18 cellular contexts compared by ENCODE assay signal in genomic region chr6:169978615-169979161, GRCh38.
DNase-seq lines count a peak whose midpoint lies in the region; ATAC-seq and TF ChIP-seq lines count a peak whose summit lies in the region.
"Had no signal": no experiment of that assay in that cellular context is flagged by ENCODE, and none has a peak within 500 bp of the region (broad histone marks: within the 10 kb centered on the region; RNA-seq: fewer than 3 reads in every experiment).

No MANE protein-coding gene starts in this region.

- ATAC-seq in left lung (no peak), GM21526 (IDR thresholded peaks at IDR 0.05; ENCODE audit: low FRiP score, unreplicated experiment) (no peak)
- ATAC-seq: A549 had no signal

- peaks cover 0 to 16% of the 10 kb centered on the region in 2 donors for H3K27me3 ChIP-seq in breast epithelium
- H3K27me3 ChIP-seq in left lung, result peaks cover 10 to 84% of the 10 kb centered on the region in 2 donors
- H3K27me3 ChIP-seq in suprapubic skin, result peaks cover 26% of the 10 kb centered on the region
- H3K27me3 ChIP-seq: thyroid gland had no signal

- H3K4me3 ChIP-seq in breast epithelium, result no peak overlapping the region
- H3K4me3 ChIP-seq in left lung, result no peak overlapping the region
- no peak overlapping the region for H3K4me3 ChIP-seq in suprapubic skin
- H3K4me3 ChIP-seq: A549, thyroid gland had no signal

- TF ChIP-seq EP300 in suprapubic skin (IDR thresholded peaks at IDR 0.05), result no peak

- no peak for TF ChIP-seq CTCF in breast epithelium (IDR thresholded peaks at IDR 0.05)
- TF ChIP-seq CTCF in left lung (IDR thresholded peaks at IDR 0.05), result no peak
- no peak for TF ChIP-seq CTCF in suprapubic skin (IDR thresholded peaks at IDR 0.05)

- H3K9me3 ChIP-seq in breast epithelium (no peaks in the 10 kb centered on the region), left lung (no peaks in the 10 kb centered on the region), suprapubic skin (no peaks in the 10 kb centered on the region)
- H3K9me3 ChIP-seq: A549, SK-N-SH, thyroid gland had no signal

- DNase-seq in NCI-H2171 treated with DMSO at 0.1 percent for 48 hours (lab: John Stamatoyannopoulos, UW), result peak; percentile 41
- DNase-seq in NCI-H2171 (lab: John Stamatoyannopoulos, UW), result no peak
- DNase-seq in breast epithelium (ENCODE audit: low spot score in 2 of 2), result peak; percentile 41 to 49
- DNase-seq in left lung, result peak; percentile 30 to 75
- peak; percentile 78 to 82 for DNase-seq in suprapubic skin (ENCODE audit: low spot score in 2 of 2)
- no peak for DNase-seq in kidney glomerular epithelial cell (lab: John Stamatoyannopoulos, UW)
- DNase-seq in KBM-7, result no peak
- DNase-seq: activated CD4-positive, alpha-beta T cell treated with anti-CD3 and anti-CD28 coated beads, Interleukin-2, amount 10 ng/mL, durations not matched to agents 24 days and 14 days; central memory CD4-positive, alpha-beta T cell; effector memory CD4-positive, alpha-beta T cell; KG1; mesendoderm; NCI-H1417; NCI-H226; SK-N-SH; thyroid gland had no signal

- H3K36me3 ChIP-seq in breast epithelium (no peaks in the 10 kb centered on the region), left lung (no peaks in the 10 kb centered on the region), suprapubic skin (no peaks in the 10 kb centered on the region)
- H3K36me3 ChIP-seq: thyroid gland had no signal

- H3K27ac ChIP-seq in breast epithelium, result peak overlapping the region in 1 of 2 donors; percentile 58
- peak overlapping the region in 1 of 2 donors; percentile 31 for H3K27ac ChIP-seq in left lung
- peak overlapping the region; percentile 2 for H3K27ac ChIP-seq in suprapubic skin
- H3K27ac ChIP-seq: A549, thyroid gland had no signal

- 9% methylated on average over 7 of the region's 26 CpGs for WGBS in suprapubic skin

- intact Hi-C loops in breast epithelium (cut with DNase I; ENCODE audit: low total_unique reads), result no loop called here
- intact Hi-C loops in left lung (cut with DNase I), result no loop called here

- H3K4me1 ChIP-seq in breast epithelium (no peaks in the 10 kb centered on the region), left lung (peaks cover 0 to 12% of the 10 kb centered on the region in 2 donors), suprapubic skin (peaks cover 28% of the 10 kb centered on the region)
- H3K4me1 ChIP-seq: A549 had no signal

- TF ChIP-seq POLR2A in breast epithelium (IDR thresholded peaks at IDR 0.05) (no peak), suprapubic skin (IDR thresholded peaks at IDR 0.05) (no peak)

- in situ Hi-C loops in KBM-7 (cut with MboI; ENCODE audit: low pct_unique_long_range_greater_than_20kb, low sequenced_read_pairs), result no loop called here

Comparison
In these comparisons a context has a peak if more than half of its experiments do, and no peak if none do; other contexts are left out.
1. DNase-seq: peak in NCI-H2171 treated with DMSO at 0.1 percent for 48 hours (single experiment), breast epithelium (2 of 2), left lung (2 of 2) and suprapubic skin (2 of 2); none in NCI-H2171 (single experiment), kidney glomerular epithelial cell (single experiment) and KBM-7 (single experiment).